ENCODE assay signal across 8 cellular contexts in genomic region chr6:43972915-43973304, GRCh38.
DNase-seq lines count a peak whose midpoint lies in the region; ATAC-seq and TF ChIP-seq lines count a peak whose summit lies in the region.

No MANE protein-coding gene starts in this region.

- TF ChIP-seq CTCF in right atrium auricular region (IDR thresholded peaks at IDR 0.05): no peak

- no peak for ATAC-seq in HG03520 (IDR thresholded peaks at IDR 0.05; ENCODE audit: unreplicated experiment)
- ATAC-seq in HG03439 (IDR thresholded peaks at IDR 0.05; ENCODE audit: unreplicated experiment): no peak

- no peak overlapping the region for H3K4me3 ChIP-seq in right atrium auricular region
- H3K4me3 ChIP-seq in skeletal muscle satellite cell (ENCODE audit: low read length): peak overlapping the region; percentile 12

- H3K4me2 ChIP-seq in skeletal muscle satellite cell (ENCODE audit: low read length): peak overlapping the region; percentile 54

- peak overlapping the region; percentile 60 to 71 for H3K27ac ChIP-seq in right atrium auricular region

- peak overlapping the region; percentile 55 for H3K9ac ChIP-seq in skeletal muscle satellite cell (ENCODE audit: low read depth, low read length)

- peaks cover 0 to 28% of the 10 kb centered on the region in 2 donors for H3K4me1 ChIP-seq in right atrium auricular region
- peaks cover 35% of the 10 kb centered on the region for H3K4me1 ChIP-seq in skeletal muscle satellite cell (ENCODE audit: control insufficient read depth, insufficient read depth, low read length)

- H3K27me3 ChIP-seq in right atrium auricular region: no peaks in the 10 kb centered on the region
- peaks cover 6% of the 10 kb centered on the region for H3K27me3 ChIP-seq in skeletal muscle satellite cell (ENCODE audit: control insufficient read depth, insufficient read depth, low read length)

- H3K9me3 ChIP-seq in right atrium auricular region: no peaks in the 10 kb centered on the region
- no peaks in the 10 kb centered on the region for H3K9me3 ChIP-seq in skeletal muscle satellite cell (replicated peaks; ENCODE audit: low read length)

- peak; percentile 95 for DNase-seq in H4 (ENCODE audit: low spot score)
- peak; percentile 90 for DNase-seq in astrocyte of the hippocampus (ENCODE audit: low read depth, low spot score)
- peak; percentile 84 for DNase-seq in right atrium auricular region (ENCODE audit: low spot score)
- DNase-seq in iPS-NIHi7 (ENCODE audit: extremely low spot score): no peak
- no peak for DNase-seq in SIG-M5 (lab: John Stamatoyannopoulos, UW)

- H3K36me3 ChIP-seq in right atrium auricular region: no peaks in the 10 kb centered on the region
- no peaks in the 10 kb centered on the region for H3K36me3 ChIP-seq in skeletal muscle satellite cell (ENCODE audit: insufficient read depth, low read length)

Comparison
In these comparisons a context has a peak if more than half of its experiments do, and no peak if none do; other contexts are left out.
1. DNase-seq: peak in H4 (single experiment), astrocyte of the hippocampus (single experiment) and right atrium auricular region (single experiment); none in iPS-NIHi7 (single experiment) and SIG-M5 (single experiment).